18 cellular contexts compared by ENCODE assay signal in genomic region chr1:10437052-10437451, GRCh38. TPM values are rescaled to one million over a fixed set of nuclear protein-coding genes. Genes with fewer than 3 reads are reported as not detected.
DNase-seq lines count a peak whose midpoint lies in the region; ATAC-seq and TF ChIP-seq lines count a peak whose summit lies in the region.
"Had no signal": no experiment of that assay in that cellular context is flagged by ENCODE, and none has a peak within 500 bp of the region (broad histone marks: within the 10 kb centered on the region; RNA-seq: fewer than 3 reads in every experiment).

No MANE protein-coding gene starts in this region.

- no peaks in the 10 kb centered on the region for H3K9me3 Mint-ChIP-seq in mesothelial cell of epicardium
- H3K9me3 Mint-ChIP-seq: CD14-positive monocyte; CD4-positive, alpha-beta memory T cell; HFFc6; IgD-negative memory B cell had no signal

- no peaks in the 10 kb centered on the region for H3K9me3 ChIP-seq in HEK293 (ENCODE audit: control insufficient read depth, insufficient read depth, low read depth, low read length)
- no peaks in the 10 kb centered on the region for H3K9me3 ChIP-seq in T-helper 17 cell (ENCODE audit: control insufficient read depth, low read length, poor library complexity, severe bottlenecking)
- H3K9me3 ChIP-seq: BLaER1 had no signal

- H3K4me1 ChIP-seq in HEK293 (ENCODE audit: control insufficient read depth, insufficient read depth, low read length): no peaks in the 10 kb centered on the region

- H3K27ac ChIP-seq in HEK293 (ENCODE audit: extremely low read depth, low read depth, low read length): no peak overlapping the region
- H3K27ac ChIP-seq: BLaER1, GM23248 had no signal

- peaks cover 4 to 40% of the 10 kb centered on the region in 2 experiments; a peak in 2 of 3 replicates for H3K36me3 ChIP-seq in HEK293 (ENCODE audit: control insufficient read depth in 2 of 2, insufficient read depth in 1 of 2, low read length in 2 of 2)

- CTCF ChIA-PET in HEK293 (lab: Yijun Ruan, JAX): interaction anchor here (0.6 to 9.3 kb wide), 7 partner anchors 8 to 524 kb away, joined by 3 to 148 read pairs (median 4); no protein-coding TSS in a partner anchor

- H3K27me3 Mint-ChIP-seq in T-helper 17 cell (no peaks in the 10 kb centered on the region), mesothelial cell of epicardium (ENCODE audit: low read depth) (no peaks in the 10 kb centered on the region)
- H3K27me3 Mint-ChIP-seq: CD4-positive, alpha-beta memory T cell; IgD-negative memory B cell had no signal

- DNase-seq in T-helper 17 cell (no peak), mesothelial cell of epicardium (ENCODE audit: low spot score in 2 of 2, unreplicated experiment in 2 of 2) (no peak), NCI-H510A (lab: John Stamatoyannopoulos, UW) (no peak), GM13976 (ENCODE audit: low spot score) (no peak), NCI-H526 (lab: John Stamatoyannopoulos, UW) (no peak)
- DNase-seq: 8988T; CD4-positive, alpha-beta memory T cell; DMS153; DMS79; GDM1; GM23248; HCEC 1CT; HFFc6 had no signal

- no peaks in the 10 kb centered on the region for H3K4me1 Mint-ChIP-seq in T-helper 17 cell
- no peaks in the 10 kb centered on the region for H3K4me1 Mint-ChIP-seq in mesothelial cell of epicardium
- H3K4me1 Mint-ChIP-seq: CD14-positive monocyte had no signal

- H3K27ac Mint-ChIP-seq in T-helper 17 cell (peak overlapping the region; percentile 27), mesothelial cell of epicardium (peak overlapping the region; percentile 34)
- H3K27ac Mint-ChIP-seq: IgD-negative memory B cell had no signal

- in situ Hi-C loops in GM13976 (cut with MboI; ENCODE audit: low sequenced_read_pairs, unreplicated experiment): loop anchor here (10.0 kb wide), 1 partner anchor 48 kb away; no protein-coding TSS in a partner anchor

- H3K4me3 Mint-ChIP-seq in T-helper 17 cell: no peak overlapping the region
- H3K4me3 Mint-ChIP-seq in mesothelial cell of epicardium: no peak overlapping the region
- H3K4me3 Mint-ChIP-seq: CD14-positive monocyte; CD4-positive, alpha-beta memory T cell; HFFc6; IgD-negative memory B cell had no signal

- no peak for TF ChIP-seq CTCF in HEK293 (tag by site-specific recombination; IDR thresholded peaks at IDR 0.05)
- TF ChIP-seq CTCF in mesothelial cell of epicardium (IDR thresholded peaks at IDR 0.05; ENCODE audit: unreplicated experiment): no peak
- no peak for TF ChIP-seq CTCF in GM13976 (IDR thresholded peaks at IDR 0.05; ENCODE audit: borderline replicate concordance, control extremely low read depth, extremely low read depth, insufficient read depth, missing control alignments)

- H3K36me3 Mint-ChIP-seq in T-helper 17 cell (ENCODE audit: low read depth) (no peaks in the 10 kb centered on the region), mesothelial cell of epicardium (peaks cover 2% of the 10 kb centered on the region)

- ATAC-seq in T-helper 17 cell: no peak
- no peak for ATAC-seq in GM21786 (IDR thresholded peaks at IDR 0.05; ENCODE audit: unreplicated experiment)

- POLR2A ChIA-PET in HEK293 (lab: Yijun Ruan, JAX): interaction anchor here (0.6 to 1.2 kb wide), 2 partner anchors 38 to 252 kb away, joined by 3 to 6 read pairs; partner anchors contain the start of gene PGD

- H3K4me3 ChIP-seq in HEK293 (ENCODE audit: low read depth, low read length): no peak overlapping the region
- H3K4me3 ChIP-seq: BLaER1, GM23248 had no signal

TF ChIP-seq in HEK293, 187 proteins besides CTCF, POLR2A, EP300 and RAD21:
- TF ChIP-seq ZNF555 (tag by site-specific recombination; conservative IDR thresholded peaks at IDR 0.05) (no peak), PRDM4 (tag by site-specific recombination; IDR thresholded peaks at IDR 0.05) (peak; percentile 69; the same call in 1 of the 2 replicates), ZNF544 (tag by site-specific recombination; IDR thresholded peaks at IDR 0.05) (no peak), ZBTB6 (tag by site-specific recombination; IDR thresholded peaks at IDR 0.05) (0 out of 2 replicates have a peak, but pooled peaks have one; percentile 29), GLIS1 (tag by site-specific recombination; IDR thresholded peaks at IDR 0.05) (peak; percentile 74)

RNA-seq across cellular contexts. Expression of gene CENPS, which starts 6.8 kb away (rescaled TPM):
- 1 to 10 TPM; 3.8 to 6.3 TPM for total RNA-seq in T-helper 17 cell
- 11.8 to 12.4 TPM (median 12.1 TPM) in 3 replicates for total RNA-seq in mesothelial cell of epicardium

RNA-seq across cellular contexts. Expression of gene CORT, which starts 12.8 kb away (rescaled TPM):
- total RNA-seq in T-helper 17 cell: under 1 TPM; 0.42 to 0.52 TPM
- total RNA-seq in mesothelial cell of epicardium: 0.70 to 0.89 TPM (median 0.83 TPM) in 3 replicates
- total RNA-seq: CD4-positive, alpha-beta memory T cell had no signal

RNA-seq across cellular contexts. Expression of gene DFFA, which starts 35.3 kb away (rescaled TPM):
- total RNA-seq in T-helper 17 cell (10 to 100 TPM; 14.6 to 15.1 TPM), mesothelial cell of epicardium (51.4 to 54.8 TPM (median 53.0 TPM) in 3 replicates)

RNA-seq across cellular contexts. Expression of gene PEX14, which starts 37.7 kb away (rescaled TPM):
- total RNA-seq in T-helper 17 cell (10 to 100 TPM; 16.0 TPM), mesothelial cell of epicardium (29.7 to 31.4 TPM (median 30.9 TPM) in 3 replicates)

RNA-seq across cellular contexts. Expression of gene PGD, which starts 38.2 kb away (rescaled TPM):
- total RNA-seq in T-helper 17 cell: 10 to 100 TPM; 22.7 to 40.0 TPM
- total RNA-seq in mesothelial cell of epicardium: 167 to 169 TPM (median 168 TPM) in 3 replicates
